Comparison of ENCODE assay signal across 25 cellular contexts in genomic region chr16:89210165-89210903, GRCh38. TPM values are rescaled to one million over a fixed set of nuclear protein-coding genes. Genes with fewer than 3 reads are reported as not detected.
"Had no signal": no experiment of that assay in that cellular context is flagged by ENCODE, and none has a peak within 500 bp of the region (broad histone marks: within the 10 kb centered on the region; RNA-seq: fewer than 3 reads in every experiment).

No MANE protein-coding gene starts in this region.

- H3K27ac ChIP-seq: adrenal gland, ascending aorta, gastrocnemius medialis, suprapubic skin had no signal

- DNase-seq: activated T-cell treated with anti-CD3 and anti-CD28 coated beads, Interleukin-2, amount 50 U/mL, for 1 hour; adrenal gland; central memory CD4-positive, alpha-beta T cell; dermis blood vessel endothelial cell; effector memory CD4-positive, alpha-beta T cell; gastrocnemius medialis; head of caudate nucleus; mesenchymal stem cell; naive B cell; small intestine; stimulated activated CD4-positive, alpha-beta T cell treated with anti-CD3 and anti-CD28 coated beads, Interleukin-2, amount 100 ng/mL, for 24 hours; stimulated activated naive CD8-positive, alpha-beta T cell treated with anti-CD3 and anti-CD28 coated beads, Interleukin-15, amount 100 ng/mL, for 72 hours; T-helper 9 cell had no signal

- H3K4me3 ChIP-seq: adrenal gland, ascending aorta, gastrocnemius medialis, suprapubic skin had no signal

- H3K4me3 Mint-ChIP-seq: activated naive CD8-positive, alpha-beta T cell; activated T-helper 17 cell treated with anti-CD3 and anti-CD28 coated beads, Interleukin-2, amount 50 U/mL, for 72 hours; naive B cell; stimulated activated effector memory CD8-positive, alpha-beta T cell treated with anti-CD3 and anti-CD28 coated beads, Interleukin-12 subunit alpha, Interleukin-12 subunit beta, amount 100 ng/mL, for 72 hours; stimulated activated naive CD8-positive, alpha-beta T cell treated with anti-CD3 and anti-CD28 coated beads, Interleukin-15, amount 100 ng/mL, for 72 hours; type B pancreatic cell; WTC11 had no signal

- H3K9me3 Mint-ChIP-seq: activated T-helper 17 cell treated with anti-CD3 and anti-CD28 coated beads, Interleukin-2, amount 50 U/mL, for 72 hours; naive B cell; stimulated activated effector memory CD8-positive, alpha-beta T cell treated with anti-CD3 and anti-CD28 coated beads, Interleukin-12 subunit alpha, Interleukin-12 subunit beta, amount 100 ng/mL, for 72 hours; stimulated activated naive CD8-positive, alpha-beta T cell treated with anti-CD3 and anti-CD28 coated beads, Interleukin-15, amount 100 ng/mL, for 72 hours; type B pancreatic cell; WTC11 had no signal

- H3K4me1 Mint-ChIP-seq: activated T-helper 17 cell treated with anti-CD3 and anti-CD28 coated beads, Interleukin-2, amount 50 U/mL, for 72 hours; stimulated activated effector memory CD8-positive, alpha-beta T cell treated with anti-CD3 and anti-CD28 coated beads, Interleukin-12 subunit alpha, Interleukin-12 subunit beta, amount 100 ng/mL, for 72 hours; WTC11 had no signal

- H3K27me3 ChIP-seq: ascending aorta had no signal

- H3K27ac Mint-ChIP-seq: activated naive CD8-positive, alpha-beta T cell; activated T-helper 17 cell treated with anti-CD3 and anti-CD28 coated beads, Interleukin-2, amount 50 U/mL, for 72 hours; naive B cell; stimulated activated effector memory CD8-positive, alpha-beta T cell treated with anti-CD3 and anti-CD28 coated beads, Interleukin-12 subunit alpha, Interleukin-12 subunit beta, amount 100 ng/mL, for 72 hours; stimulated activated naive CD8-positive, alpha-beta T cell treated with anti-CD3 and anti-CD28 coated beads, Interleukin-15, amount 100 ng/mL, for 72 hours; type B pancreatic cell; WTC11 had no signal

- H3K9me3 ChIP-seq: adrenal gland, ascending aorta, gastrocnemius medialis, suprapubic skin had no signal

- H3K36me3 ChIP-seq: adrenal gland, ascending aorta, gastrocnemius medialis, suprapubic skin had no signal

- H3K36me3 Mint-ChIP-seq: activated naive CD8-positive, alpha-beta T cell; naive B cell; stimulated activated effector memory CD8-positive, alpha-beta T cell treated with anti-CD3 and anti-CD28 coated beads, Interleukin-12 subunit alpha, Interleukin-12 subunit beta, amount 100 ng/mL, for 72 hours; type B pancreatic cell; WTC11 had no signal

- H3K4me1 ChIP-seq: adrenal gland, ascending aorta, suprapubic skin had no signal

RNA-seq across cellular contexts. Expression of gene SLC22A31, which starts 10.0 kb away (rescaled TPM):
- total RNA-seq: ascending aorta, dermis blood vessel endothelial cell, gastrocnemius medialis, mononuclear cell, omental fat pad, renal cortical epithelial cell had no signal

RNA-seq across cellular contexts. Expression of gene CDH15, which starts 38.8 kb away (rescaled TPM):
- total RNA-seq: ascending aorta; dermis blood vessel endothelial cell; lower leg skin; mononuclear cell; omental fat pad; renal cortical epithelial cell; T-helper 1 cell treated with Interleukin-12 subunit alpha and Interleukin-12 subunit beta and Interleukin-4 antibody, amounts not matched to agents 30 ng/mL and 1 ng/mL, for 36 hours had no signal
